Comparison of ENCODE assay signal across 1 cellular context in genomic region chr3:13895155-13896105, GRCh38.
A peak's percentile ranks its signal among the peaks of the same experiment; 100 is the strongest.
TF ChIP-seq lines count a peak whose summit lies in the region.

No MANE protein-coding gene starts in this region.

TF ChIP-seq in K562, 482 proteins besides CTCF, POLR2A, EP300 and RAD21 (continued from another document):
- TF ChIP-seq, protein P1, sequence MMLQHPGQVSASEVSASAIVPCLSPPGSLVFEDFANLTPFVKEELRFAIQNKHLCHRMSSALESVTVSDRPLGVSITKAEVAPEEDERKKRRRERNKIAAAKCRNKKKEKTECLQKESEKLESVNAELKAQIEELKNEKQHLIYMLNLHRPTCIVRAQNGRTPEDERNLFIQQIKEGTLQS (IDR thresholded peaks at IDR 0.05) = peak; percentile 75
- TF ChIP-seq, protein P1 (CRISPR knock-in tag; conservative IDR thresholded peaks at IDR 0.05) = no peak
- TF ChIP-seq, protein P2, sequence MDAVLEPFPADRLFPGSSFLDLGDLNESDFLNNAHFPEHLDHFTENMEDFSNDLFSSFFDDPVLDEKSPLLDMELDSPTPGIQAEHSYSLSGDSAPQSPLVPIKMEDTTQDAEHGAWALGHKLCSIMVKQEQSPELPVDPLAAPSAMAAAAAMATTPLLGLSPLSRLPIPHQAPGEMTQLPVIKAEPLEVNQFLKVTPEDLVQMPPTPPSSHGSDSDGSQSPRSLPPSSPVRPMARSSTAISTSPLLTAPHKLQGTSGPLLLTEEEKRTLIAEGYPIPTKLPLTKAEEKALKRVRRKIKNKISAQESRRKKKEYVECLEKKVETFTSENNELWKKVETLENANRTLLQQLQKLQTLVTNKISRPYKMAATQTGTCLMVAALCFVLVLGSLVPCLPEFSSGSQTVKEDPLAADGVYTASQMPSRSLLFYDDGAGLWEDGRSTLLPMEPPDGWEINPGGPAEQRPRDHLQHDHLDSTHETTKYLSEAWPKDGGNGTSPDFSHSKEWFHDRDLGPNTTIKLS (IDR thresholded peaks at IDR 0.05; ENCODE audit: borderline replicate concordance, low read depth) = 0 out of 2 replicates have a peak, but pooled peaks have one; percentile 16
- TF ChIP-seq DMBX1 (CRISPR knock-in tag; IDR thresholded peaks at IDR 0.05; ENCODE audit: borderline replicate concordance) = 0 out of 2 replicates have a peak, but pooled peaks have one; percentile 15
- no peak for TF ChIP-seq PURB (CRISPR knock-in tag; IDR thresholded peaks at IDR 0.05; ENCODE audit: low read depth)
- TF ChIP-seq HDAC1 (IDR thresholded peaks at IDR 0.05) = peak in 1 of 2 experiments; percentile 27; a peak in 1 of 4 replicates
- peak; percentile 42; the same call in 1 of the 2 replicates for TF ChIP-seq TFAP4 (CRISPR knock-in tag; IDR thresholded peaks at IDR 0.05; ENCODE audit: borderline replicate concordance)
